Comparison of ENCODE assay signal across 1 cellular context in the genomic region with DNA sequence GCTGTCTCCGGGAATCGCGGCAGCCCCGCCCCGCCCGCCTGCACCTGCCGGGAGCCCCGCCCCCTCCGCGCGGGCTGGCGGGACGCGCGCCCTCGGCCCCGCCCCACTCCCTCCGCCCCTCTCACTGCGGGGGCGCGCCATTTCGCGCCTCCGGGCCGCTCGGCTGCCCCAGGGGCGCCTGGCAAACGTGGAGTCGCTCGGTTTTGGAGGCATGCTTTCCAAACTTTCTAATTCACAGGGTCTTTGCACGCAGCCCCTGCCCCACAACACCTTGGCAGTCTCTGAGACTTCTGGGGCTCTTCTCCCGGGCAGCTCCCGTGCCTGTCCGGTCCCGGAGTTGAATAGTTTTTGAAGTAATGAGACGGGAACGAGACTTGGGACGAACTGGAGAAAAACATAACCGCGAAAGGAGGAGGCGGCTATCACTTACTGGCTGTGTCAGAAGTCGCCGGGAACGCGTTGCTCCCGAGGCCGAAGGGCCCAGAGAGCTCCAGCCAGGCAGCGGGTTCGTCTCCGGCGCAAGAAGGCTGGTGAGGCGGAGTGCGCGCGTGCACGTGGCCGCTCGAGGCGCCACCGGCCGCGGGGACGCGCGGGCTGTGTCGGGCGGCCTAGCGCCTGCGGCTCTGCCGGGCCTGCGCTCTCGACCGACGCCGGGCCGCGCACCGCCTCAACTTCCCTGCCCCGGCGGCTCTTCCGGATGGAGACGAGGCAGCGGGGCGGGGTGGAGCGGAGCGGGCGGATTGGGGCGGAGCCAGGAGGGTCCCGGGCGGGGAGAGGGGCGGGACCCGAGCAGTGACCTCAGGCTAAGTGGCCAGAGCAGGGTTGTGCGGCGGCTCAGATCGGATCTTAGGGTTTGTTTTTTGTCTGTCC.
TF ChIP-seq lines count a peak whose summit lies in the region.

A gene (minus strand): TSS at position 699 of the 870 bp plus-strand sequence. CDS start 3,436 bp downstream, outside the sequence.

TF ChIP-seq in HepG2, 621 proteins besides CTCF, POLR2A, EP300 and RAD21 (continued from another document and continues in another):
- TF ChIP-seq, protein P1, sequence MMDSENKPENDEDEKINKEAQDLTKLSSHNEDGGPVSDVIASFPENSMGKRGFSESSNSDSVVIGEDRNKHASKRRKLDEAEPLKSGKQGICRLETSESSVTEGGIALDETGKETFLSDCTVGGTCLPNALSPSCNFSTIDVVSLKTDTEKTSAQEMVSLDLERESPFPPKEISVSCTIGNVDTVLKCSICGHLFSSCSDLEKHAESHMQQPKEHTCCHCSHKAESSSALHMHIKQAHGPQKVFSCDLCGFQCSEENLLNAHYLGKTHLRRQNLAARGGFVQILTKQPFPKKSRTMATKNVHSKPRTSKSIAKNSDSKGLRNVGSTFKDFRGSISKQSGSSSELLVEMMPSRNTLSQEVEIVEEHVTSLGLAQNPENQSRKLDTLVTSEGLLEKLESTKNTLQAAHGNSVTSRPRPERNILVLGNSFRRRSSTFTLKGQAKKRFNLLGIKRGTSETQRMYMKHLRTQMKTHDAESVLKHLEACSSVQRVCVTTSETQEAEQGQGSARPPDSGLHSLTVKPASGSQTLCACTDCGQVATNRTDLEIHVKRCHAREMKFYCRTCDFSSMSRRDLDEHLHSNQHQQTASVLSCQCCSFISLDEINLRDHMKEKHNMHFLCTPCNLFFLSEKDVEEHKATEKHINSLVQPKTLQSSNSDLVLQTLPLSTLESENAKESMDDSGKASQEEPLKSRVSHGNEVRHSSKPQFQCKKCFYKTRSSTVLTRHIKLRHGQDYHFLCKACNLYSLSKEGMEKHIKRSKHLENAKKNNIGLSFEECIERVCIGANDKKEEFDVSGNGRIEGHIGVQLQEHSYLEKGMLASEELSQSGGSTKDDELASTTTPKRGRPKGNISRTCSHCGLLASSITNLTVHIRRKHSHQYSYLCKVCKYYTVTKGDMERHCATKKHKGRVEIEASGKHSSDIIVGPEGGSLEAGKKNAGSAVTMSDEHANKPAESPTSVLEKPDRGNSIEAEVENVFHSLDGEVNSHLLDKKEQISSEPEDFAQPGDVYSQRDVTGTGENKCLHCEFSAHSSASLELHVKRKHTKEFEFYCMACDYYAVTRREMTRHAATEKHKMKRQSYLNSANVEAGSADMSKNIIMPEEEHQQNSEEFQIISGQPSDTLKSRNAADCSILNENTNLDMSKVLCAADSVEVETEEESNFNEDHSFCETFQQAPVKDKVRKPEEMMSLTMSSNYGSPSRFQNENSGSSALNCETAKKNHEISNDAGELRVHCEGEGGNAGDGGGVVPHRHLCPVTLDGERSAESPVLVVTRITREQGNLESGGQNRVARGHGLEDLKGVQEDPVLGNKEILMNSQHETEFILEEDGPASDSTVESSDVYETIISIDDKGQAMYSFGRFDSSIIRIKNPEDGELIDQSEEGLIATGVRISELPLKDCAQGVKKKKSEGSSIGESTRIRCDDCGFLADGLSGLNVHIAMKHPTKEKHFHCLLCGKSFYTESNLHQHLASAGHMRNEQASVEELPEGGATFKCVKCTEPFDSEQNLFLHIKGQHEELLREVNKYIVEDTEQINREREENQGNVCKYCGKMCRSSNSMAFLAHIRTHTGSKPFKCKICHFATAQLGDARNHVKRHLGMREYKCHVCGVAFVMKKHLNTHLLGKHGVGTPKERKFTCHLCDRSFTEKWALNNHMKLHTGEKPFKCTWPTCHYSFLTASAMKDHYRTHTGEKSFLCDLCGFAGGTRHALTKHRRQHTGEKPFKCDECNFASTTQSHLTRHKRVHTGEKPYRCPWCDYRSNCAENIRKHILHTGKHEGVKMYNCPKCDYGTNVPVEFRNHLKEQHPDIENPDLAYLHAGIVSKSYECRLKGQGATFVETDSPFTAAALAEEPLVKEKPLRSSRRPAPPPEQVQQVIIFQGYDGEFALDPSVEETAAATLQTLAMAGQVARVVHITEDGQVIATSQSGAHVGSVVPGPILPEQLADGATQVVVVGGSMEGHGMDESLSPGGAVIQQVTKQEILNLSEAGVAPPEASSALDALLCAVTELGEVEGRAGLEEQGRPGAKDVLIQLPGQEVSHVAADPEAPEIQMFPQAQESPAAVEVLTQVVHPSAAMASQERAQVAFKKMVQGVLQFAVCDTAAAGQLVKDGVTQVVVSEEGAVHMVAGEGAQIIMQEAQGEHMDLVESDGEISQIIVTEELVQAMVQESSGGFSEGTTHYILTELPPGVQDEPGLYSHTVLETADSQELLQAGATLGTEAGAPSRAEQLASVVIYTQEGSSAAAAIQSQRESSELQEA (CRISPR knock-in tag; IDR thresholded peaks at IDR 0.05; ENCODE audit: not compliant biosample characterization): peak; percentile 90
- no peak for TF ChIP-seq SMARCE1 (IDR thresholded peaks at IDR 0.05; ENCODE audit: borderline replicate concordance)
- no peak for TF ChIP-seq SP1 (IDR thresholded peaks at IDR 0.05)
- peak; percentile 80 for TF ChIP-seq SP1 (CRISPR knock-in tag; IDR thresholded peaks at IDR 0.05)
- TF ChIP-seq, protein P2, sequence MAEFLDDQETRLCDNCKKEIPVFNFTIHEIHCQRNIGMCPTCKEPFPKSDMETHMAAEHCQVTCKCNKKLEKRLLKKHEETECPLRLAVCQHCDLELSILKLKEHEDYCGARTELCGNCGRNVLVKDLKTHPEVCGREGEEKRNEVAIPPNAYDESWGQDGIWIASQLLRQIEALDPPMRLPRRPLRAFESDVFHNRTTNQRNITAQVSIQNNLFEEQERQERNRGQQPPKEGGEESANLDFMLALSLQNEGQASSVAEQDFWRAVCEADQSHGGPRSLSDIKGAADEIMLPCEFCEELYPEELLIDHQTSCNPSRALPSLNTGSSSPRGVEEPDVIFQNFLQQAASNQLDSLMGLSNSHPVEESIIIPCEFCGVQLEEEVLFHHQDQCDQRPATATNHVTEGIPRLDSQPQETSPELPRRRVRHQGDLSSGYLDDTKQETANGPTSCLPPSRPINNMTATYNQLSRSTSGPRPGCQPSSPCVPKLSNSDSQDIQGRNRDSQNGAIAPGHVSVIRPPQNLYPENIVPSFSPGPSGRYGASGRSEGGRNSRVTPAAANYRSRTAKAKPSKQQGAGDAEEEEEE (CRISPR knock-in tag; IDR thresholded peaks at IDR 0.05; ENCODE audit: borderline replicate concordance): no peak
- no peak for TF ChIP-seq PAWR (CRISPR knock-in tag; IDR thresholded peaks at IDR 0.05; ENCODE audit: borderline replicate concordance)
- TF ChIP-seq ZNF564 (CRISPR knock-in tag; IDR thresholded peaks at IDR 0.05): peak; percentile 85; the same call in 1 of the 2 replicates
- no peak for TF ChIP-seq NFE2L2 (IDR thresholded peaks at IDR 0.05; ENCODE audit: low read length)
- TF ChIP-seq, protein P3, sequence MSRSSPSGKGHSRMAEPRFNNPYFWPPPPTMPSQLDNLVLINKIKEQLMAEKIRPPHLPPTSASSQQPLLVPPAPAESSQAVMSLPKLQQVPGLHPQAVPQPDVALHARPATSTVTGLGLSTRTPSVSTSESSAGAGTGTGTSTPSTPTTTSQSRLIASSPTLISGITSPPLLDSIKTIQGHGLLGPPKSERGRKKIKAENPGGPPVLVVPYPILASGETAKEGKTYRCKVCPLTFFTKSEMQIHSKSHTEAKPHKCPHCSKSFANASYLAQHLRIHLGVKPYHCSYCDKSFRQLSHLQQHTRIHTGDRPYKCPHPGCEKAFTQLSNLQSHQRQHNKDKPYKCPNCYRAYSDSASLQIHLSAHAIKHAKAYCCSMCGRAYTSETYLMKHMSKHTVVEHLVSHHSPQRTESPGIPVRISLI (CRISPR knock-in tag; IDR thresholded peaks at IDR 0.05; ENCODE audit: borderline replicate concordance): 0 out of 2 replicates have a peak, but pooled peaks have one; percentile 21
- TF ChIP-seq, protein P4, sequence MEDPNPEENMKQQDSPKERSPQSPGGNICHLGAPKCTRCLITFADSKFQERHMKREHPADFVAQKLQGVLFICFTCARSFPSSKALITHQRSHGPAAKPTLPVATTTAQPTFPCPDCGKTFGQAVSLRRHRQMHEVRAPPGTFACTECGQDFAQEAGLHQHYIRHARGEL (CRISPR knock-in tag; IDR thresholded peaks at IDR 0.05): no peak
- TF ChIP-seq ZNF235 (CRISPR knock-in tag; IDR thresholded peaks at IDR 0.05; ENCODE audit: borderline replicate concordance): no peak
- 0 out of 2 replicates have a peak, but pooled peaks have one; percentile 34 for TF ChIP-seq POGZ (CRISPR knock-in tag; IDR thresholded peaks at IDR 0.05)
- no peak for TF ChIP-seq PCBP1 (IDR thresholded peaks at IDR 0.05; ENCODE audit: borderline replicate concordance, low read depth, low read length)
- TF ChIP-seq BRCA1 (CRISPR knock-in tag; IDR thresholded peaks at IDR 0.05): no peak
- TF ChIP-seq, protein P5, sequence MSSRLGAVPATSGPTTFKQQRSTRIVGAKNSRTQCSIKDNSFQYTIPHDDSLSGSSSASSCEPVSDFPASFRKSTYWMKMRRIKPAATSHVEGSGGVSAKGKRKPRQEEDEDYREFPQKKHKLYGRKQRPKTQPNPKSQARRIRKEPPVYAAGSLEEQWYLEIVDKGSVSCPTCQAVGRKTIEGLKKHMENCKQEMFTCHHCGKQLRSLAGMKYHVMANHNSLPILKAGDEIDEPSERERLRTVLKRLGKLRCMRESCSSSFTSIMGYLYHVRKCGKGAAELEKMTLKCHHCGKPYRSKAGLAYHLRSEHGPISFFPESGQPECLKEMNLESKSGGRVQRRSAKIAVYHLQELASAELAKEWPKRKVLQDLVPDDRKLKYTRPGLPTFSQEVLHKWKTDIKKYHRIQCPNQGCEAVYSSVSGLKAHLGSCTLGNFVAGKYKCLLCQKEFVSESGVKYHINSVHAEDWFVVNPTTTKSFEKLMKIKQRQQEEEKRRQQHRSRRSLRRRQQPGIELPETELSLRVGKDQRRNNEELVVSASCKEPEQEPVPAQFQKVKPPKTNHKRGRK (CRISPR knock-in tag; IDR thresholded peaks at IDR 0.05): no peak
- TF ChIP-seq GTF3A (CRISPR knock-in tag; conservative IDR thresholded peaks at IDR 0.05): 0 out of 2 replicates have a peak, but pooled peaks have one; percentile 32
- TF ChIP-seq, protein P6, sequence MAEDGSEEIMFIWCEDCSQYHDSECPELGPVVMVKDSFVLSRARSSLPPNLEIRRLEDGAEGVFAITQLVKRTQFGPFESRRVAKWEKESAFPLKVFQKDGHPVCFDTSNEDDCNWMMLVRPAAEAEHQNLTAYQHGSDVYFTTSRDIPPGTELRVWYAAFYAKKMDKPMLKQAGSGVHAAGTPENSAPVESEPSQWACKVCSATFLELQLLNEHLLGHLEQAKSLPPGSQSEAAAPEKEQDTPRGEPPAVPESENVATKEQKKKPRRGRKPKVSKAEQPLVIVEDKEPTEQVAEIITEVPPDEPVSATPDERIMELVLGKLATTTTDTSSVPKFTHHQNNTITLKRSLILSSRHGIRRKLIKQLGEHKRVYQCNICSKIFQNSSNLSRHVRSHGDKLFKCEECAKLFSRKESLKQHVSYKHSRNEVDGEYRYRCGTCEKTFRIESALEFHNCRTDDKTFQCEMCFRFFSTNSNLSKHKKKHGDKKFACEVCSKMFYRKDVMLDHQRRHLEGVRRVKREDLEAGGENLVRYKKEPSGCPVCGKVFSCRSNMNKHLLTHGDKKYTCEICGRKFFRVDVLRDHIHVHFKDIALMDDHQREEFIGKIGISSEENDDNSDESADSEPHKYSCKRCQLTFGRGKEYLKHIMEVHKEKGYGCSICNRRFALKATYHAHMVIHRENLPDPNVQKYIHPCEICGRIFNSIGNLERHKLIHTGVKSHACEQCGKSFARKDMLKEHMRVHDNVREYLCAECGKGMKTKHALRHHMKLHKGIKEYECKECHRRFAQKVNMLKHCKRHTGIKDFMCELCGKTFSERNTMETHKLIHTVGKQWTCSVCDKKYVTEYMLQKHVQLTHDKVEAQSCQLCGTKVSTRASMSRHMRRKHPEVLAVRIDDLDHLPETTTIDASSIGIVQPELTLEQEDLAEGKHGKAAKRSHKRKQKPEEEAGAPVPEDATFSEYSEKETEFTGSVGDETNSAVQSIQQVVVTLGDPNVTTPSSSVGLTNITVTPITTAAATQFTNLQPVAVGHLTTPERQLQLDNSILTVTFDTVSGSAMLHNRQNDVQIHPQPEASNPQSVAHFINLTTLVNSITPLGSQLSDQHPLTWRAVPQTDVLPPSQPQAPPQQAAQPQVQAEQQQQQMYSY (CRISPR knock-in tag; IDR thresholded peaks at IDR 0.05): peak; percentile 73
- TF ChIP-seq HNF4G (IDR thresholded peaks at IDR 0.05; ENCODE audit: borderline replicate concordance, low read depth, low read length): 0 out of 2 replicates have a peak, but pooled peaks have one; percentile 2
- no peak for TF ChIP-seq HNF4G (CRISPR knock-in tag; IDR thresholded peaks at IDR 0.05; ENCODE audit: borderline replicate concordance, low read depth)
- TF ChIP-seq, protein P7, sequence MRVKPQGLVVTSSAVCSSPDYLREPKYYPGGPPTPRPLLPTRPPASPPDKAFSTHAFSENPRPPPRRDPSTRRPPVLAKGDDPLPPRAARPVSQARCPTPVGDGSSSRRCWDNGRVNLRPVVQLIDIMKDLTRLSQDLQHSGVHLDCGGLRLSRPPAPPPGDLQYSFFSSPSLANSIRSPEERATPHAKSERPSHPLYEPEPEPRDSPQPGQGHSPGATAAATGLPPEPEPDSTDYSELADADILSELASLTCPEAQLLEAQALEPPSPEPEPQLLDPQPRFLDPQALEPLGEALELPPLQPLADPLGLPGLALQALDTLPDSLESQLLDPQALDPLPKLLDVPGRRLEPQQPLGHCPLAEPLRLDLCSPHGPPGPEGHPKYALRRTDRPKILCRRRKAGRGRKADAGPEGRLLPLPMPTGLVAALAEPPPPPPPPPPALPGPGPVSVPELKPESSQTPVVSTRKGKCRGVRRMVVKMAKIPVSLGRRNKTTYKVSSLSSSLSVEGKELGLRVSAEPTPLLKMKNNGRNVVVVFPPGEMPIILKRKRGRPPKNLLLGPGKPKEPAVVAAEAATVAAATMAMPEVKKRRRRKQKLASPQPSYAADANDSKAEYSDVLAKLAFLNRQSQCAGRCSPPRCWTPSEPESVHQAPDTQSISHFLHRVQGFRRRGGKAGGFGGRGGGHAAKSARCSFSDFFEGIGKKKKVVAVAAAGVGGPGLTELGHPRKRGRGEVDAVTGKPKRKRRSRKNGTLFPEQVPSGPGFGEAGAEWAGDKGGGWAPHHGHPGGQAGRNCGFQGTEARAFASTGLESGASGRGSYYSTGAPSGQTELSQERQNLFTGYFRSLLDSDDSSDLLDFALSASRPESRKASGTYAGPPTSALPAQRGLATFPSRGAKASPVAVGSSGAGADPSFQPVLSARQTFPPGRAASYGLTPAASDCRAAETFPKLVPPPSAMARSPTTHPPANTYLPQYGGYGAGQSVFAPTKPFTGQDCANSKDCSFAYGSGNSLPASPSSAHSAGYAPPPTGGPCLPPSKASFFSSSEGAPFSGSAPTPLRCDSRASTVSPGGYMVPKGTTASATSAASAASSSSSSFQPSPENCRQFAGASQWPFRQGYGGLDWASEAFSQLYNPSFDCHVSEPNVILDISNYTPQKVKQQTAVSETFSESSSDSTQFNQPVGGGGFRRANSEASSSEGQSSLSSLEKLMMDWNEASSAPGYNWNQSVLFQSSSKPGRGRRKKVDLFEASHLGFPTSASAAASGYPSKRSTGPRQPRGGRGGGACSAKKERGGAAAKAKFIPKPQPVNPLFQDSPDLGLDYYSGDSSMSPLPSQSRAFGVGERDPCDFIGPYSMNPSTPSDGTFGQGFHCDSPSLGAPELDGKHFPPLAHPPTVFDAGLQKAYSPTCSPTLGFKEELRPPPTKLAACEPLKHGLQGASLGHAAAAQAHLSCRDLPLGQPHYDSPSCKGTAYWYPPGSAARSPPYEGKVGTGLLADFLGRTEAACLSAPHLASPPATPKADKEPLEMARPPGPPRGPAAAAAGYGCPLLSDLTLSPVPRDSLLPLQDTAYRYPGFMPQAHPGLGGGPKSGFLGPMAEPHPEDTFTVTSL (CRISPR knock-in tag; IDR thresholded peaks at IDR 0.05; ENCODE audit: borderline replicate concordance): no peak
- TF ChIP-seq ZNF274 (CRISPR knock-in tag; IDR thresholded peaks at IDR 0.05): no peak; the same call in 1 of the 2 replicates
- no peak for TF ChIP-seq IKZF4 (CRISPR knock-in tag; IDR thresholded peaks at IDR 0.05; ENCODE audit: borderline replicate concordance, low read depth, not compliant biosample characterization)
